In genomic region chr2:63589148-63589972, GRCh38 we compare ENCODE assay signal across 8 cellular contexts. TPM values are rescaled to one million over a fixed set of nuclear protein-coding genes. Genes with fewer than 3 reads are reported as not detected.
A peak's percentile ranks its signal among the peaks of the same experiment; 100 is the strongest.
DNase-seq lines count a peak whose midpoint lies in the region; ATAC-seq and TF ChIP-seq lines count a peak whose summit lies in the region.

No MANE protein-coding gene starts in this region.

- peak overlapping the region; percentile 82 to 98 (median 94) for H3K27ac ChIP-seq in heart left ventricle

- CTCF ChIA-PET in activated CD4-positive, alpha-beta memory T cell treated with anti-CD3 and anti-CD28 coated beads, Interleukin-2, amount 10 ng/mL, durations not matched to agents 7 days and 5 days (lab: Charles Lee): interaction anchor here (0.6 to 2.4 kb wide), 2 partner anchors 266 to 272 kb away, joined by 3 to 8 read pairs; no protein-coding TSS in a partner anchor

- H3K27me3 Mint-ChIP-seq in activated CD4-positive, alpha-beta memory T cell treated with anti-CD3 and anti-CD28 coated beads, Interleukin-2, amount 10 ng/mL, durations not matched to agents 7 days and 5 days: no peaks in the 10 kb centered on the region

- H3K4me1 Mint-ChIP-seq in activated CD4-positive, alpha-beta memory T cell treated with anti-CD3 and anti-CD28 coated beads, Interleukin-2, amount 10 ng/mL, durations not matched to agents 7 days and 5 days: peaks cover 37% of the 10 kb centered on the region

- H3K9me3 ChIP-seq in heart left ventricle: no peaks in the 10 kb centered on the region

- POLR2A ChIA-PET in activated CD4-positive, alpha-beta memory T cell treated with anti-CD3 and anti-CD28 coated beads, Interleukin-2, amount 10 ng/mL, durations not matched to agents 7 days and 5 days (lab: Charles Lee): interaction anchor here (0.8 to 5.3 kb wide), 19 partner anchors 10 to 1638 kb away, joined by 3 to 100 read pairs (median 4); partner anchors contain the start of genes ACTR2, AFTPH, SERTAD2 and UGP2

- H3K36me3 ChIP-seq in heart left ventricle: peaks cover 0 to 30% (median 18%) of the 10 kb centered on the region in 9 donors

- H3K9me3 Mint-ChIP-seq in activated CD4-positive, alpha-beta memory T cell treated with anti-CD3 and anti-CD28 coated beads, Interleukin-2, amount 10 ng/mL, durations not matched to agents 7 days and 5 days: no peaks in the 10 kb centered on the region

- no peak for TF ChIP-seq CTCF in AG10803 (conservative IDR thresholded peaks at IDR 0.05; ENCODE audit: low read length)
- no peak for TF ChIP-seq CTCF in heart left ventricle (IDR thresholded peaks at IDR 0.05)
- TF ChIP-seq CTCF in retinal pigment epithelial cell (conservative IDR thresholded peaks at IDR 0.05; ENCODE audit: low read depth, low read length): no peak

- H3K36me3 Mint-ChIP-seq in activated CD4-positive, alpha-beta memory T cell treated with anti-CD3 and anti-CD28 coated beads, Interleukin-2, amount 10 ng/mL, durations not matched to agents 7 days and 5 days (ENCODE audit: low read depth): peaks cover 12% of the 10 kb centered on the region

- WGBS in heart left ventricle, 4 donors: 4% methylated on average over 25 to 26 of the region's 26 CpGs

- no peaks in the 10 kb centered on the region for H3K27me3 ChIP-seq in heart left ventricle

- intact Hi-C loops in heart left ventricle (cut with DNase I): loop anchor here in 4 of 10 donors (2.0 to 10.0 kb wide), 3 partner anchors 251 to 255 kb away; partner anchors contain the start of gene UGP2 (in 4 of the 4)

- ATAC-seq in GM18909 (IDR thresholded peaks at IDR 0.05; ENCODE audit: poor library complexity, unreplicated experiment): peak; percentile 17
- ATAC-seq in HG03460 (IDR thresholded peaks at IDR 0.05; ENCODE audit: unreplicated experiment): peak; percentile 7
- ATAC-seq in heart left ventricle: peak in 3 of 4 donors; percentile 2 to 21 (median 9)

- no peak for DNase-seq in AG10803 (ENCODE audit: low read depth)
- DNase-seq in activated CD4-positive, alpha-beta memory T cell treated with anti-CD3 and anti-CD28 coated beads, Interleukin-2, amount 10 ng/mL, durations not matched to agents 7 days and 5 days: no peak
- DNase-seq in heart left ventricle: no peak
- DNase-seq in retinal pigment epithelial cell (ENCODE audit: low read depth): no peak
- no peak for DNase-seq in HuH-7.5 (ENCODE audit: low spot score)
- no peak for DNase-seq in HCEC 1CT

- peak overlapping the region; percentile 88 for H3K4me3 Mint-ChIP-seq in activated CD4-positive, alpha-beta memory T cell treated with anti-CD3 and anti-CD28 coated beads, Interleukin-2, amount 10 ng/mL, durations not matched to agents 7 days and 5 days

- H3K4me1 ChIP-seq in heart left ventricle: peaks cover under 1 to 57% (median 39%) of the 10 kb centered on the region in 12 donors

- H3K27ac Mint-ChIP-seq in activated CD4-positive, alpha-beta memory T cell treated with anti-CD3 and anti-CD28 coated beads, Interleukin-2, amount 10 ng/mL, durations not matched to agents 7 days and 5 days: peak overlapping the region; percentile 95

- no peak for TF ChIP-seq POLR2A in heart left ventricle (IDR thresholded peaks at IDR 0.05)

- H3K4me3 ChIP-seq in AG10803 (ENCODE audit: low read length): peak overlapping the region; percentile 92
- peak overlapping the region; percentile 50 to 93 (median 82) for H3K4me3 ChIP-seq in heart left ventricle
- H3K4me3 ChIP-seq in retinal pigment epithelial cell (ENCODE audit: low read length): peak overlapping the region; percentile 84

RNA-seq across cellular contexts. Expression of gene MDH1, which starts 0.6 kb away (rescaled TPM):
- 100 to 1,000 TPM; 190 to 192 TPM for total RNA-seq in activated CD4-positive, alpha-beta memory T cell treated with anti-CD3 and anti-CD28 coated beads, Interleukin-2, amount 10 ng/mL, durations not matched to agents 7 days and 5 days
- total RNA-seq in heart left ventricle: 1,000 to 10,000 TPM in 8 of 9 donors, 100 to 1,000 TPM in 1; 862 to 1,901 (median 1,395) TPM
- 1,000 to 10,000 TPM; 1,118 to 2,242 TPM for polyA plus RNA-seq in heart left ventricle

RNA-seq across cellular contexts. Expression of gene WDPCP, which starts 1.1 kb away (rescaled TPM):
- 1 to 10 TPM; 4.9 to 6.3 TPM for total RNA-seq in activated CD4-positive, alpha-beta memory T cell treated with anti-CD3 and anti-CD28 coated beads, Interleukin-2, amount 10 ng/mL, durations not matched to agents 7 days and 5 days
- total RNA-seq in heart left ventricle: 10 to 100 TPM; 13.9 to 32.2 (median 16.6) TPM
- 1 to 10 TPM; 3.2 to 6.2 TPM for polyA plus RNA-seq in heart left ventricle

Comparison
In these comparisons a context has a peak if more than half of its experiments do, and no peak if none do; other contexts are left out.
1. RNA of gene MDH1, which starts 0.6 kb away (total RNA-seq): 862 to 1,901 TPM in heart left ventricle; 190 to 192 TPM in activated CD4-positive, alpha-beta memory T cell treated with anti-CD3 and anti-CD28 coated beads, Interleukin-2, amount 10 ng/mL, durations not matched to agents 7 days and 5 days; every median in the first group is over 4 times any median in the second.
2. Peak in every context shown above with its lines, with median percentiles within 50 percentile points of each other: H3K4me3 ChIP-seq and ATAC-seq.